1 cellular context compared by ENCODE assay signal in the genomic region with DNA sequence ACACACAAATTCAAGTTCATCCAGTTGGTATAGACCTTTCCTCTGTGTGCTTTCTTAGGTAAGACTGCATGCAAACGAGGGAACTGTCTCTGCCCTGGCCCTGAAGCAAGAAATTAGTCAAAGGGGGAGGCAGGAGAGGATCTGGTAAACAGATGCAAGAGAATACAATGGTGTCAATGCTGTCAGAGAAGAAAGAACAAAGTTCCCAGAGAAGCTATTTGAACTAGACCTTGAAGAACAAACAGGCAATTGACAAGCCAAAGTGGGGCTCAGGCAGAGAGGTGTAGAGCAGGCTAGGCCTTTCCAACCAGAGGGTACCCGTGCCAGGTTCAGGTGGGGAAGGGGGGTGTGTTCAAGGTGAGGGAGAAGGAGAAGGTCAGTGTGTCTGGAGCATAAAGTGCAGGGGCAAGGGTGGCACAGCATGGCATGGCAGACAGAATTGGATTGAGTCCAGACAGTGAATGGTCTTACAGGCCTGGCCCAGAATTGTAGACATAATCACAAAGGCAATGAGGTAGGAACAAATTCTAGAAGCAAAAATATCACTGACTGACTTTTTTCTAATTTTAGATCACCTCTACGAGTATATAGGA.
TF ChIP-seq lines count a peak whose summit lies in the region.

No MANE protein-coding gene starts in this region.

TF ChIP-seq in HepG2, 621 proteins besides CTCF, POLR2A, EP300 and RAD21 (continued from another document):
- TF ChIP-seq, protein P1, sequence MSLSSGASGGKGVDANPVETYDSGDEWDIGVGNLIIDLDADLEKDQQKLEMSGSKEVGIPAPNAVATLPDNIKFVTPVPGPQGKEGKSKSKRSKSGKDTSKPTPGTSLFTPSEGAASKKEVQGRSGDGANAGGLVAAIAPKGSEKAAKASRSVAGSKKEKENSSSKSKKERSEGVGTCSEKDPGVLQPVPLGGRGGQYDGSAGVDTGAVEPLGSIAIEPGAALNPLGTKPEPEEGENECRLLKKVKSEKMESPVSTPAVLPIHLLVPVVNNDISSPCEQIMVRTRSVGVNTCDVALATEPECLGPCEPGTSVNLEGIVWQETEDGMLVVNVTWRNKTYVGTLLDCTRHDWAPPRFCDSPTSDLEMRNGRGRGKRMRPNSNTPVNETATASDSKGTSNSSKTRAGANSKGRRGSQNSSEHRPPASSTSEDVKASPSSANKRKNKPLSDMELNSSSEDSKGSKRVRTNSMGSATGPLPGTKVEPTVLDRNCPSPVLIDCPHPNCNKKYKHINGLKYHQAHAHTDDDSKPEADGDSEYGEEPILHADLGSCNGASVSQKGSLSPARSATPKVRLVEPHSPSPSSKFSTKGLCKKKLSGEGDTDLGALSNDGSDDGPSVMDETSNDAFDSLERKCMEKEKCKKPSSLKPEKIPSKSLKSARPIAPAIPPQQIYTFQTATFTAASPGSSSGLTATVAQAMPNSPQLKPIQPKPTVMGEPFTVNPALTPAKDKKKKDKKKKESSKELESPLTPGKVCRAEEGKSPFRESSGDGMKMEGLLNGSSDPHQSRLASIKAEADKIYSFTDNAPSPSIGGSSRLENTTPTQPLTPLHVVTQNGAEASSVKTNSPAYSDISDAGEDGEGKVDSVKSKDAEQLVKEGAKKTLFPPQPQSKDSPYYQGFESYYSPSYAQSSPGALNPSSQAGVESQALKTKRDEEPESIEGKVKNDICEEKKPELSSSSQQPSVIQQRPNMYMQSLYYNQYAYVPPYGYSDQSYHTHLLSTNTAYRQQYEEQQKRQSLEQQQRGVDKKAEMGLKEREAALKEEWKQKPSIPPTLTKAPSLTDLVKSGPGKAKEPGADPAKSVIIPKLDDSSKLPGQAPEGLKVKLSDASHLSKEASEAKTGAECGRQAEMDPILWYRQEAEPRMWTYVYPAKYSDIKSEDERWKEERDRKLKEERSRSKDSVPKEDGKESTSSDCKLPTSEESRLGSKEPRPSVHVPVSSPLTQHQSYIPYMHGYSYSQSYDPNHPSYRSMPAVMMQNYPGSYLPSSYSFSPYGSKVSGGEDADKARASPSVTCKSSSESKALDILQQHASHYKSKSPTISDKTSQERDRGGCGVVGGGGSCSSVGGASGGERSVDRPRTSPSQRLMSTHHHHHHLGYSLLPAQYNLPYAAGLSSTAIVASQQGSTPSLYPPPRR (CRISPR knock-in tag; IDR thresholded peaks at IDR 0.05; ENCODE audit: borderline replicate concordance): no peak
- TF ChIP-seq YEATS2 (CRISPR knock-in tag; IDR thresholded peaks at IDR 0.05; ENCODE audit: borderline replicate concordance) (no peak), ZNF30 (CRISPR knock-in tag; IDR thresholded peaks at IDR 0.05) (no peak), SOX6 (IDR thresholded peaks at IDR 0.05) (no peak), SOX6 (CRISPR knock-in tag; IDR thresholded peaks at IDR 0.05) (peak; percentile 94), KLF13 (CRISPR knock-in tag; IDR thresholded peaks at IDR 0.05) (no peak), HNF4A (CRISPR knock-in tag; IDR thresholded peaks at IDR 0.05) (0 out of 2 replicates have a peak, but pooled peaks have one; percentile 39), TFDP1 (CRISPR knock-in tag; IDR thresholded peaks at IDR 0.05; ENCODE audit: borderline replicate concordance) (no peak), RXRB (CRISPR knock-in tag; IDR thresholded peaks at IDR 0.05; ENCODE audit: borderline replicate concordance) (peak; percentile 53; the same call in 1 of the 2 replicates), SAP130 (CRISPR knock-in tag; IDR thresholded peaks at IDR 0.05; ENCODE audit: low read depth) (peak; percentile 41), FOXP4 (CRISPR knock-in tag; IDR thresholded peaks at IDR 0.05) (peak; percentile 50; the same call in 1 of the 2 replicates), NONO (IDR thresholded peaks at IDR 0.05) (no peak), NONO (CRISPR knock-in tag; conservative IDR thresholded peaks at IDR 0.05) (no peak)
- TF ChIP-seq, protein P2, sequence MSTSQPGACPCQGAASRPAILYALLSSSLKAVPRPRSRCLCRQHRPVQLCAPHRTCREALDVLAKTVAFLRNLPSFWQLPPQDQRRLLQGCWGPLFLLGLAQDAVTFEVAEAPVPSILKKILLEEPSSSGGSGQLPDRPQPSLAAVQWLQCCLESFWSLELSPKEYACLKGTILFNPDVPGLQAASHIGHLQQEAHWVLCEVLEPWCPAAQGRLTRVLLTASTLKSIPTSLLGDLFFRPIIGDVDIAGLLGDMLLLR (CRISPR knock-in tag; IDR thresholded peaks at IDR 0.05): no peak
